3 cellular contexts compared by ENCODE assay signal in the genomic region with DNA sequence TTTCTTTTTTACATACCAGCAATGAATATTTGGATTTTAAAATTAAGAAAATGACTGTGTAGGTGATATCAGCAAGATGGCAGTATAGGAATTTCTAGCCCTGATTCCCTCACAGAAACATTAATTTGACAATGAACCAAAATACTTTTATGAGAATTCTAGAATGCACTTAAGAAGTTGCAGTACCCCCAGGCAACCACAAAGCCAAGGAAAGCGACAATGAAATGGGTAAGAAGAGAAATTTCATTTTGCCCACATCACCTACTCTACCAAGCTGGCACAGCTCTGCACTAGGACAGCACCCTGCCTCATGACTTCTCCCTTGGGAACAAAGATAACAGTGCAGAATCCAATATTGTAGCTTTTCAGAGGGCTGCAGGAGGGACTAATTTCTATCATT.
TF ChIP-seq lines count a peak whose summit lies in the region.

No MANE protein-coding gene starts in this region.

TF ChIP-seq in SK-N-SH, 30 proteins besides CTCF, POLR2A, EP300 and RAD21:
- TF ChIP-seq TCF12 (IDR thresholded peaks at IDR 0.05) (no peak), GATA2 (CRISPR knock-in tag; IDR thresholded peaks at IDR 0.05) (no peak), RXRA (IDR thresholded peaks at IDR 0.05; ENCODE audit: borderline replicate concordance, low read depth) (no peak), MEF2A (IDR thresholded peaks at IDR 0.05; ENCODE audit: borderline replicate concordance, low read depth) (no peak), FOSL2 (IDR thresholded peaks at IDR 0.05; ENCODE audit: borderline replicate concordance, low read depth) (no peak), MXI1 (IDR thresholded peaks at IDR 0.05; ENCODE audit: low read depth, low read length) (no peak), SMC3 (IDR thresholded peaks at IDR 0.05; ENCODE audit: low read depth, low read length) (no peak), JUND (IDR thresholded peaks at IDR 0.05) (no peak)
- TF ChIP-seq, protein P1, sequence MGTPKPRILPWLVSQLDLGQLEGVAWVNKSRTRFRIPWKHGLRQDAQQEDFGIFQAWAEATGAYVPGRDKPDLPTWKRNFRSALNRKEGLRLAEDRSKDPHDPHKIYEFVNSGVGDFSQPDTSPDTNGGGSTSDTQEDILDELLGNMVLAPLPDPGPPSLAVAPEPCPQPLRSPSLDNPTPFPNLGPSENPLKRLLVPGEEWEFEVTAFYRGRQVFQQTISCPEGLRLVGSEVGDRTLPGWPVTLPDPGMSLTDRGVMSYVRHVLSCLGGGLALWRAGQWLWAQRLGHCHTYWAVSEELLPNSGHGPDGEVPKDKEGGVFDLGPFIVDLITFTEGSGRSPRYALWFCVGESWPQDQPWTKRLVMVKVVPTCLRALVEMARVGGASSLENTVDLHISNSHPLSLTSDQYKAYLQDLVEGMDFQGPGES (IDR thresholded peaks at IDR 0.05; ENCODE audit: low read depth, low read length), result no peak
- TF ChIP-seq, protein P2, sequence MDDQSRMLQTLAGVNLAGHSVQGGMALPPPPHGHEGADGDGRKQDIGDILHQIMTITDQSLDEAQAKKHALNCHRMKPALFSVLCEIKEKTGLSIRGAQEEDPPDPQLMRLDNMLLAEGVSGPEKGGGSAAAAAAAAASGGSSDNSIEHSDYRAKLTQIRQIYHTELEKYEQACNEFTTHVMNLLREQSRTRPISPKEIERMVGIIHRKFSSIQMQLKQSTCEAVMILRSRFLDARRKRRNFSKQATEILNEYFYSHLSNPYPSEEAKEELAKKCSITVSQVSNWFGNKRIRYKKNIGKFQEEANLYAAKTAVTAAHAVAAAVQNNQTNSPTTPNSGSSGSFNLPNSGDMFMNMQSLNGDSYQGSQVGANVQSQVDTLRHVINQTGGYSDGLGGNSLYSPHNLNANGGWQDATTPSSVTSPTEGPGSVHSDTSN (IDR thresholded peaks at IDR 0.05), result no peak
- TF ChIP-seq, protein P3, sequence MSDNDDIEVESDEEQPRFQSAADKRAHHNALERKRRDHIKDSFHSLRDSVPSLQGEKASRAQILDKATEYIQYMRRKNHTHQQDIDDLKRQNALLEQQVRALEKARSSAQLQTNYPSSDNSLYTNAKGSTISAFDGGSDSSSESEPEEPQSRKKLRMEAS (IDR thresholded peaks at IDR 0.05; ENCODE audit: low read depth), result no peak
TF ChIP-seq in SK-N-SH: peak in this region for 0.

TF ChIP-seq in SK-N-SH treated with all-trans-retinoic acid at 6 μM for 48 hours, 23 proteins besides CTCF, POLR2A, EP300 and RAD21 (continues in another document):
- no peak for TF ChIP-seq TOX (CRISPR knock-in tag; IDR thresholded peaks at IDR 0.05; ENCODE audit: borderline replicate concordance)
- TF ChIP-seq ZC3H10 (CRISPR knock-in tag; IDR thresholded peaks at IDR 0.05), result no peak
- no peak for TF ChIP-seq ZNF8 (CRISPR knock-in tag; IDR thresholded peaks at IDR 0.05)
- TF ChIP-seq, protein P4, sequence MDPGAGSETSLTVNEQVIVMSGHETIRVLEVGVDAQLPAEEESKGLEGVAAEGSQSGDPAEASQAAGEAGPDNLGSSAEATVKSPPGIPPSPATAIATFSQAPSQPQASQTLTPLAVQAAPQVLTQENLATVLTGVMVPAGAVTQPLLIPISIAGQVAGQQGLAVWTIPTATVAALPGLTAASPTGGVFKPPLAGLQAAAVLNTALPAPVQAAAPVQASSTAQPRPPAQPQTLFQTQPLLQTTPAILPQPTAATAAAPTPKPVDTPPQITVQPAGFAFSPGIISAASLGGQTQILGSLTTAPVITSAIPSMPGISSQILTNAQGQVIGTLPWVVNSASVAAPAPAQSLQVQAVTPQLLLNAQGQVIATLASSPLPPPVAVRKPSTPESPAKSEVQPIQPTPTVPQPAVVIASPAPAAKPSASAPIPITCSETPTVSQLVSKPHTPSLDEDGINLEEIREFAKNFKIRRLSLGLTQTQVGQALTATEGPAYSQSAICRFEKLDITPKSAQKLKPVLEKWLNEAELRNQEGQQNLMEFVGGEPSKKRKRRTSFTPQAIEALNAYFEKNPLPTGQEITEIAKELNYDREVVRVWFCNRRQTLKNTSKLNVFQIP (CRISPR knock-in tag; IDR thresholded peaks at IDR 0.05; ENCODE audit: borderline replicate concordance, low read depth), result no peak
- TF ChIP-seq, protein P5, sequence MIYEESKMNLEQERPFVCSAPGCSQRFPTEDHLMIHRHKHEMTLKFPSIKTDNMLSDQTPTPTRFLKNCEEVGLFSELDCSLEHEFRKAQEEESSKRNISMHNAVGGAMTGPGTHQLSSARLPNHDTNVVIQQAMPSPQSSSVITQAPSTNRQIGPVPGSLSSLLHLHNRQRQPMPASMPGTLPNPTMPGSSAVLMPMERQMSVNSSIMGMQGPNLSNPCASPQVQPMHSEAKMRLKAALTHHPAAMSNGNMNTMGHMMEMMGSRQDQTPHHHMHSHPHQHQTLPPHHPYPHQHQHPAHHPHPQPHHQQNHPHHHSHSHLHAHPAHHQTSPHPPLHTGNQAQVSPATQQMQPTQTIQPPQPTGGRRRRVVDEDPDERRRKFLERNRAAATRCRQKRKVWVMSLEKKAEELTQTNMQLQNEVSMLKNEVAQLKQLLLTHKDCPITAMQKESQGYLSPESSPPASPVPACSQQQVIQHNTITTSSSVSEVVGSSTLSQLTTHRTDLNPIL (CRISPR knock-in tag; IDR thresholded peaks at IDR 0.05; ENCODE audit: low read depth), result no peak
- TF ChIP-seq ZNF70 (CRISPR knock-in tag; IDR thresholded peaks at IDR 0.05), result no peak
- TF ChIP-seq ZFP3 (CRISPR knock-in tag; IDR thresholded peaks at IDR 0.05), result no peak
- TF ChIP-seq, protein P6, sequence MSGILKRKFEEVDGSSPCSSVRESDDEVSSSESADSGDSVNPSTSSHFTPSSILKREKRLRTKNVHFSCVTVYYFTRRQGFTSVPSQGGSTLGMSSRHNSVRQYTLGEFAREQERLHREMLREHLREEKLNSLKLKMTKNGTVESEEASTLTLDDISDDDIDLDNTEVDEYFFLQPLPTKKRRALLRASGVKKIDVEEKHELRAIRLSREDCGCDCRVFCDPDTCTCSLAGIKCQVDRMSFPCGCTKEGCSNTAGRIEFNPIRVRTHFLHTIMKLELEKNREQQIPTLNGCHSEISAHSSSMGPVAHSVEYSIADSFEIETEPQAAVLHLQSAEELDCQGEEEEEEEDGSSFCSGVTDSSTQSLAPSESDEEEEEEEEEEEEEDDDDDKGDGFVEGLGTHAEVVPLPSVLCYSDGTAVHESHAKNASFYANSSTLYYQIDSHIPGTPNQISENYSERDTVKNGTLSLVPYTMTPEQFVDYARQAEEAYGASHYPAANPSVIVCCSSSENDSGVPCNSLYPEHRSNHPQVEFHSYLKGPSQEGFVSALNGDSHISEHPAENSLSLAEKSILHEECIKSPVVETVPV (CRISPR knock-in tag; IDR thresholded peaks at IDR 0.05), result no peak
- TF ChIP-seq CSDC2 (CRISPR knock-in tag; IDR thresholded peaks at IDR 0.05), result no peak
- TF ChIP-seq ISL1 (CRISPR knock-in tag; IDR thresholded peaks at IDR 0.05), result no peak
- no peak for TF ChIP-seq RARB (CRISPR knock-in tag; IDR thresholded peaks at IDR 0.05)
- no peak for TF ChIP-seq BACH2 (CRISPR knock-in tag; IDR thresholded peaks at IDR 0.05; ENCODE audit: borderline replicate concordance)
- no peak for TF ChIP-seq OSR1 (CRISPR knock-in tag; IDR thresholded peaks at IDR 0.05)
- TF ChIP-seq GLIS3 (CRISPR knock-in tag; IDR thresholded peaks at IDR 0.05), result no peak
- no peak for TF ChIP-seq SNAI2 (CRISPR knock-in tag; IDR thresholded peaks at IDR 0.05)
- TF ChIP-seq, protein P7, sequence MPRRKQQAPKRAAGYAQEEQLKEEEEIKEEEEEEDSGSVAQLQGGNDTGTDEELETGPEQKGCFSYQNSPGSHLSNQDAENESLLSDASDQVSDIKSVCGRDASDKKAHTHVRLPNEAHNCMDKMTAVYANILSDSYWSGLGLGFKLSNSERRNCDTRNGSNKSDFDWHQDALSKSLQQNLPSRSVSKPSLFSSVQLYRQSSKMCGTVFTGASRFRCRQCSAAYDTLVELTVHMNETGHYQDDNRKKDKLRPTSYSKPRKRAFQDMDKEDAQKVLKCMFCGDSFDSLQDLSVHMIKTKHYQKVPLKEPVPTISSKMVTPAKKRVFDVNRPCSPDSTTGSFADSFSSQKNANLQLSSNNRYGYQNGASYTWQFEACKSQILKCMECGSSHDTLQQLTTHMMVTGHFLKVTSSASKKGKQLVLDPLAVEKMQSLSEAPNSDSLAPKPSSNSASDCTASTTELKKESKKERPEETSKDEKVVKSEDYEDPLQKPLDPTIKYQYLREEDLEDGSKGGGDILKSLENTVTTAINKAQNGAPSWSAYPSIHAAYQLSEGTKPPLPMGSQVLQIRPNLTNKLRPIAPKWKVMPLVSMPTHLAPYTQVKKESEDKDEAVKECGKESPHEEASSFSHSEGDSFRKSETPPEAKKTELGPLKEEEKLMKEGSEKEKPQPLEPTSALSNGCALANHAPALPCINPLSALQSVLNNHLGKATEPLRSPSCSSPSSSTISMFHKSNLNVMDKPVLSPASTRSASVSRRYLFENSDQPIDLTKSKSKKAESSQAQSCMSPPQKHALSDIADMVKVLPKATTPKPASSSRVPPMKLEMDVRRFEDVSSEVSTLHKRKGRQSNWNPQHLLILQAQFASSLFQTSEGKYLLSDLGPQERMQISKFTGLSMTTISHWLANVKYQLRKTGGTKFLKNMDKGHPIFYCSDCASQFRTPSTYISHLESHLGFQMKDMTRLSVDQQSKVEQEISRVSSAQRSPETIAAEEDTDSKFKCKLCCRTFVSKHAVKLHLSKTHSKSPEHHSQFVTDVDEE (CRISPR knock-in tag; IDR thresholded peaks at IDR 0.05), result no peak
- TF ChIP-seq ZNF565 (CRISPR knock-in tag; conservative IDR thresholded peaks at IDR 0.05; ENCODE audit: low read depth), result no peak

TF ChIP-seq in H1, 55 proteins besides CTCF, POLR2A, EP300 and RAD21:
- TF ChIP-seq CREB1 (IDR thresholded peaks at IDR 0.05) (no peak), MAFK (IDR thresholded peaks at IDR 0.05; ENCODE audit: low read depth, low read length) (no peak), CBX8 (IDR thresholded peaks at IDR 0.05; ENCODE audit: borderline replicate concordance, low read depth, low read length) (no peak), RNF2 (IDR thresholded peaks at IDR 0.05; ENCODE audit: borderline replicate concordance, low read depth, low read length, missing control alignments, poor library complexity, severe bottlenecking) (no peak), RBBP5 (IDR thresholded peaks at IDR 0.05; ENCODE audit: borderline replicate concordance, low read depth, low read length) (no peak), EGR1 (IDR thresholded peaks at IDR 0.05; ENCODE audit: borderline replicate concordance, low read depth, low read length) (no peak), POLR2AphosphoS5 (IDR thresholded peaks at IDR 0.05; ENCODE audit: low read depth, low read length) (no peak)
- TF ChIP-seq, protein P8, sequence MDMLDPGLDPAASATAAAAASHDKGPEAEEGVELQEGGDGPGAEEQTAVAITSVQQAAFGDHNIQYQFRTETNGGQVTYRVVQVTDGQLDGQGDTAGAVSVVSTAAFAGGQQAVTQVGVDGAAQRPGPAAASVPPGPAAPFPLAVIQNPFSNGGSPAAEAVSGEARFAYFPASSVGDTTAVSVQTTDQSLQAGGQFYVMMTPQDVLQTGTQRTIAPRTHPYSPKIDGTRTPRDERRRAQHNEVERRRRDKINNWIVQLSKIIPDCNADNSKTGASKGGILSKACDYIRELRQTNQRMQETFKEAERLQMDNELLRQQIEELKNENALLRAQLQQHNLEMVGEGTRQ (IDR thresholded peaks at IDR 0.05; ENCODE audit: low read length), result no peak
